ENCODE assay signal across 29 cellular contexts in genomic region chr2:39573276-39573675, GRCh38.
"Had no signal": no experiment of that assay in that cellular context is flagged by ENCODE, and none has a peak within 500 bp of the region (broad histone marks: within the 10 kb centered on the region; RNA-seq: fewer than 3 reads in every experiment).

No MANE protein-coding gene starts in this region.

- H3K9me3 ChIP-seq: adrenal gland, ascending aorta had no signal

- H3K27ac ChIP-seq: adrenal gland, ascending aorta, VCaP had no signal

- FAIRE-seq: TTC549 had no signal

- DNase-seq: activated B cell treated with CpG ODN at 0.5 μM for 24 hours; activated CD4-positive, alpha-beta memory T cell treated with anti-CD3 and anti-CD28 coated beads for 36 hours; activated CD4-positive, alpha-beta T cell treated with anti-CD3 and anti-CD28 coated beads for 4 hours; activated CD4-positive, alpha-beta T cell treated with anti-CD3 and anti-CD28 coated beads, Interleukin-2, amount 10 ng/mL, durations not matched to agents 24 days and 14 days; activated CD4-positive, alpha-beta T cell treated with anti-CD3 and anti-CD28 coated beads, Interleukin-2, amount 50 U/mL, for 1 hour; activated CD4-positive, alpha-beta T cell treated with anti-CD3 and anti-CD28 coated beads, Interleukin-2, amount 50 U/mL, for 4 hours; activated CD4-positive, CD25-positive, alpha-beta regulatory T cell treated with anti-CD3 and anti-CD28 coated beads, Interleukin-2, amount 50 U/mL, for 72 hours; activated CD8-positive, alpha-beta memory T cell treated with anti-CD3 and anti-CD28 coated beads, Interleukin-2, amount 50 U/mL, for 4 hours; activated CD8-positive, alpha-beta T cell treated with anti-CD3 and anti-CD28 coated beads for 36 hours; activated effector memory CD4-positive, alpha-beta T cell treated with anti-CD3 and anti-CD28 coated beads, Interleukin-2, amount 50 U/mL, for 16 hours; activated gamma-delta T cell treated with Interleukin-2 at 50 U/mL for 16 hours; activated naive CD4-positive, alpha-beta T cell; activated naive CD4-positive, alpha-beta T cell treated with anti-CD3 and anti-CD28 coated beads for 36 hours; activated naive CD4-positive, alpha-beta T cell treated with anti-CD3 and anti-CD28 coated beads, Interleukin-2, amount 50 U/mL, for 16 hours; activated naive CD8-positive, alpha-beta T cell treated with anti-CD3 and anti-CD28 coated beads for 36 hours; activated T-cell treated with anti-CD3 and anti-CD28 coated beads for 4 hours; activated T-cell treated with anti-CD3 and anti-CD28 coated beads, Interleukin-2, amount 50 U/mL, for 1 hour; activated T-cell treated with anti-CD3 and anti-CD28 coated beads, Interleukin-2, amount 50 U/mL, for 4 hours; activated T-cell treated with anti-CD3 and anti-CD28 coated beads, Interleukin-2, amount 50 U/mL, for 72 hours; adrenal gland; amygdala; anterior cingulate cortex; central memory CD4-positive, alpha-beta T cell; T-helper 1 cell; T-helper 2 cell; T-helper 9 cell had no signal

- H3K36me3 ChIP-seq: adrenal gland, ascending aorta had no signal

- H3K4me3 ChIP-seq: adrenal gland, ascending aorta had no signal

- H3K27me3 ChIP-seq: adrenal gland, ascending aorta had no signal
